ENCODE assay signal across 8 cellular contexts in the genomic region with DNA sequence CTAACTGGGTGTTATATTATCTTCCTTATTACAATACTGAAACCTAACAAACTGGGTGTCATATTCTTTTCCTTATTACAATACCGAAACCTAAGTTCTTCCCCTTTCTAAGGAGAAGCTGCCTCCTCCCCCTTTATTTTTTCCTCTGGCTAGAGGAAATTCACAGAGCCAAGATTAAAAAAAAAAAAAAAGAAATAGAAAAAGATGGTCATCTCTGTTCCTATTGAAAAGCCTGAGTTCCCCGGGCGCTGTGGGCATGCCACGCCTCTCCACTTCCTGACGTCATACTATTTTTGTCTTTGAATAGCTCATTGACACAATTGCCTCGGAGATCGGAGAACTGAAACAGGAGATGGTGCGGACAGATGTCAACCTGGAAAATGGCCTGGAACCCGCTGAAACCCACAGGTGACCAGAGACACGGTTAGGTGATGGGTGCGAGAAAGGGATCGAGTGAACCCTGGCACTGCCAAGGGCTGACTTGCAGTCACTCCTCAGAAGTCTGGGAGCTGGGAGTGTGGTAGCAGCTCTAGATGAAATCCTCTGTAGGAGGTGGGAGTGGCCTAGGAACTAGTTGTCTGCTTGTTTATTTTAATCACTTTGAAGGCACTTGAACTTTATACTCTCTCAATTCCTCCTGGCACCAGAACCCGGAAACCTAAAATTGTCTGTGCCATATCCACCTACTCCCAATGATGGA.
DNase-seq lines count a peak whose midpoint lies in the region; ATAC-seq and TF ChIP-seq lines count a peak whose summit lies in the region.

No MANE protein-coding gene starts in this region.

- DNase-seq in NCI-H1105 treated with DMSO at 0.1 percent for 48 hours (lab: John Stamatoyannopoulos, UW) (peak; percentile 70), brain microvascular endothelial cell (no peak), medulla oblongata (ENCODE audit: extremely low spot score) (peak; percentile 93), D341Med (ENCODE audit: low spot score) (no peak), DMS 273 treated with DMSO at 0.1 percent for 48 hours (lab: John Stamatoyannopoulos, UW) (no peak), SW 1271 (lab: John Stamatoyannopoulos, UW) (no peak)

- no peak for ATAC-seq in GM21526 (IDR thresholded peaks at IDR 0.05; ENCODE audit: low FRiP score, unreplicated experiment)

- peak overlapping the region; percentile 3 for H3K4me3 ChIP-seq in brain microvascular endothelial cell (ENCODE audit: low read depth, low read length)

- no peaks in the 10 kb centered on the region for H3K27me3 ChIP-seq in brain microvascular endothelial cell (replicated peaks)

- in situ Hi-C loops in brain microvascular endothelial cell (cut with HindIII; ENCODE audit: low pct_ligation_motif_present, low sequenced_read_pairs): no loop called here

- no peaks in the 10 kb centered on the region for H3K36me3 ChIP-seq in brain microvascular endothelial cell (replicated peaks)

- peak overlapping the region; percentile 51 for H3K27ac ChIP-seq in C4-2B
- H3K27ac ChIP-seq in brain microvascular endothelial cell: no peak overlapping the region

- no peak for TF ChIP-seq CTCF in C4-2B (conservative IDR thresholded peaks at IDR 0.05)
- TF ChIP-seq CTCF in brain microvascular endothelial cell (IDR thresholded peaks at IDR 0.05; ENCODE audit: low read depth, low read length, missing control alignments): no peak

Comparison
In these comparisons a context has a peak if more than half of its experiments do, and no peak if none do; other contexts are left out.
1. DNase-seq: peak in NCI-H1105 treated with DMSO at 0.1 percent for 48 hours (single experiment) and medulla oblongata (single experiment); none in brain microvascular endothelial cell (single experiment), D341Med (single experiment), DMS 273 treated with DMSO at 0.1 percent for 48 hours (single experiment) and SW 1271 (0 of 2).